8 cellular contexts compared by ENCODE assay signal in genomic region chr13:98576215-98576945, GRCh38. TPM values are rescaled to one million over a fixed set of nuclear protein-coding genes. Genes with fewer than 3 reads are reported as not detected.
DNase-seq lines count a peak whose midpoint lies in the region; ATAC-seq and TF ChIP-seq lines count a peak whose summit lies in the region.

No MANE protein-coding gene starts in this region.

- peak overlapping the region; percentile 94 to 96 for H3K27ac Mint-ChIP-seq in T-cell

- H3K4me3 ChIP-seq in AG09309 (ENCODE audit: control insufficient read depth, low read depth, low read length): peak overlapping the region; percentile 81
- H3K4me3 ChIP-seq in cardiac fibroblast (replicated peaks in 1 of 2; ENCODE audit: low read depth in 2 of 2, low read length in 2 of 2): peak overlapping the region; percentile 76 to 82
- peak overlapping the region; percentile 87 for H3K4me3 ChIP-seq in kidney epithelial cell (ENCODE audit: low read depth, low read length)

- H3K9me3 Mint-ChIP-seq in T-cell: no peaks in the 10 kb centered on the region

- TF ChIP-seq CTCF in AG09309 (IDR thresholded peaks at IDR 0.05; ENCODE audit: control insufficient read depth, insufficient read depth, low read depth, low read length, missing control alignments) (no peak), cardiac fibroblast (IDR thresholded peaks at IDR 0.05; ENCODE audit: low read depth, low read length) (no peak), kidney epithelial cell (IDR thresholded peaks at IDR 0.05; ENCODE audit: insufficient read depth, low read length, poor library complexity, severe bottlenecking) (no peak)

- H3K27me3 Mint-ChIP-seq in T-cell: no peaks in the 10 kb centered on the region

- peak overlapping the region; percentile 89 to 93 (median 90) for H3K4me3 Mint-ChIP-seq in T-cell

- H3K4me1 Mint-ChIP-seq in T-cell: peaks cover 41 to 48% (median 43%) of the 10 kb centered on the region in 3 donors

- no peaks in the 10 kb centered on the region for H3K36me3 Mint-ChIP-seq in T-cell

- POLR2A ChIA-PET in T-cell (lab: Charles Lee): interaction anchor here (0.6 kb wide), 2 partner anchors 62 to 662 kb away, joined by 7 read pairs; no protein-coding TSS in a partner anchor

- no peak for DNase-seq in AG09309 (ENCODE audit: low read depth)
- peak in 30 of 34 experiments; percentile 16 to 63 (median 40) for DNase-seq in T-cell
- peak; percentile 21 to 34 for DNase-seq in cardiac fibroblast (ENCODE audit: low read depth in 2 of 2)
- DNase-seq in kidney epithelial cell (ENCODE audit: low read depth): no peak
- DNase-seq in stimulated activated CD8-positive, alpha-beta memory T cell treated with anti-CD3 and anti-CD28 coated beads, Interleukin-4, amount 100 ng/mL, for 24 hours (ENCODE audit: low read depth): peak; percentile 26
- DNase-seq in NCI-H446 (lab: John Stamatoyannopoulos, UW): no peak

- peak; percentile 32 for ATAC-seq in GM19025 (IDR thresholded peaks at IDR 0.05; ENCODE audit: low read depth, unreplicated experiment)
- ATAC-seq in HG03139 (IDR thresholded peaks at IDR 0.05; ENCODE audit: unreplicated experiment): peak; percentile 41
- peak; percentile 44 to 62 (median 56) for ATAC-seq in T-cell (replicated peaks in 1 of 4)

- H3K36me3 ChIP-seq in kidney epithelial cell (ENCODE audit: control insufficient read depth, insufficient read depth, low read length): no peaks in the 10 kb centered on the region

- CTCF ChIA-PET in T-cell (lab: Charles Lee): interaction anchor here in 1 of 2 donors (1.2 kb wide), 1 partner anchor 15 kb away, joined by 3 read pairs; no protein-coding TSS in a partner anchor

- H3K27me3 ChIP-seq in kidney epithelial cell (ENCODE audit: control insufficient read depth, insufficient read depth, low read length): no peaks in the 10 kb centered on the region

RNA-seq across cellular contexts. Expression of gene STK24, which starts 0.5 kb away (rescaled TPM):
- total RNA-seq in T-cell: 100 to 1,000 TPM in 4 of 5 donors, 10 to 100 TPM in 1; 92.1 to 143 (median 113) TPM
- total RNA-seq in kidney epithelial cell: 177 and 190 TPM in 2 replicates

Comparison
In these comparisons a context has a peak if more than half of its experiments do, and no peak if none do; other contexts are left out.
1. DNase-seq: peak in T-cell (30 of 34), cardiac fibroblast (2 of 2) and stimulated activated CD8-positive, alpha-beta memory T cell treated with anti-CD3 and anti-CD28 coated beads, Interleukin-4, amount 100 ng/mL, for 24 hours (single experiment); none in AG09309 (single experiment), kidney epithelial cell (single experiment) and NCI-H446 (0 of 2).
2. Peak in every context shown above with its lines, with median percentiles within 50 percentile points of each other: H3K4me3 ChIP-seq and ATAC-seq.